ENCODE assay signal across 12 cellular contexts in genomic region chr11:19676508-19677379, GRCh38. TPM values are rescaled to one million over a fixed set of nuclear protein-coding genes. Genes with fewer than 3 reads are reported as not detected.
DNase-seq lines count a peak whose midpoint lies in the region; ATAC-seq and TF ChIP-seq lines count a peak whose summit lies in the region.
"Had no signal": no experiment of that assay in that cellular context is flagged by ENCODE, and none has a peak within 500 bp of the region (broad histone marks: within the 10 kb centered on the region; RNA-seq: fewer than 3 reads in every experiment).

No MANE protein-coding gene starts in this region.

- H3K4me1 ChIP-seq in right lobe of liver, result peaks cover 0 to 8% (median 3%) of the 10 kb centered on the region in 4 donors

- H3K27me3 ChIP-seq in right lobe of liver, result no peaks in the 10 kb centered on the region
- H3K27me3 ChIP-seq: SJSA1 had no signal

- 62% methylated on average over 9 of the region's 15 CpGs for WGBS in right lobe of liver (ENCODE audit: insufficient coverage, low coverage, low lambda C conversion rate, missing lambda C conversion rate)

- H3K27ac ChIP-seq in right lobe of liver (peak overlapping the region in 1 of 3 donors; percentile 22), substantia nigra (ENCODE audit: low read depth, low read length, poor library complexity, severe bottlenecking) (peak overlapping the region; percentile 47)
- H3K27ac ChIP-seq: SJSA1 had no signal

- no peak for TF ChIP-seq POLR2A in right lobe of liver (IDR thresholded peaks at IDR 0.05)

- DNase-seq in MV-4-11 (lab: John Stamatoyannopoulos, UW) (peak; percentile 26), cerebellar cortex (ENCODE audit: low spot score) (peak; percentile 97), right lobe of liver (no peak), substantia nigra (lab: John Stamatoyannopoulos, UW) (peak in 10 of 49 donors; percentile 12 to 80 (median 24)), putamen (ENCODE audit: low spot score) (no peak)
- DNase-seq: activated CD4-positive, alpha-beta T cell treated with anti-CD3 and anti-CD28 coated beads, Interleukin-2, amount 50 U/mL, for 4 hours; activated naive CD8-positive, alpha-beta T cell treated with anti-CD3 and anti-CD28 coated beads, Interleukin-2, amount 10 ng/mL, durations not matched to agents 7 days and 5 days; naive B cell; NCI-H187 had no signal

- ATAC-seq in right lobe of liver (peak; percentile 41 to 63 (median 50)), GM19023 (IDR thresholded peaks at IDR 0.05; ENCODE audit: unreplicated experiment) (no peak), HG02763 (IDR thresholded peaks at IDR 0.05; ENCODE audit: unreplicated experiment) (no peak)

- no peak overlapping the region for H3K4me3 ChIP-seq in right lobe of liver
- H3K4me3 ChIP-seq: SJSA1 had no signal

- H3K9me3 ChIP-seq in right lobe of liver, result no peaks in the 10 kb centered on the region
- H3K9me3 ChIP-seq: SJSA1 had no signal

- TF ChIP-seq CTCF in right lobe of liver (IDR thresholded peaks at IDR 0.05), result no peak

- intact Hi-C loops in right lobe of liver (cut with DNase I), result no loop called here

- H3K36me3 ChIP-seq in right lobe of liver, result no peaks in the 10 kb centered on the region
- H3K36me3 ChIP-seq: SJSA1 had no signal

RNA-seq across cellular contexts. Expression of gene NAV2, which starts 35.9 kb away (rescaled TPM):
- 10 to 100 TPM; 15.5 to 69.2 (median 37.1) TPM for total RNA-seq in right lobe of liver

Comparison
In these comparisons a context has a peak if more than half of its experiments do, and no peak if none do; other contexts are left out.
1. DNase-seq: peak in MV-4-11 (single experiment) and cerebellar cortex (single experiment); none in right lobe of liver (0 of 3) and putamen (single experiment).
2. ATAC-seq: peak in right lobe of liver (4 of 4); none in GM19023 (single experiment) and HG02763 (single experiment).